In genomic region chr19:41837981-41838708, GRCh38 we compare ENCODE assay signal across 27 cellular contexts. TPM values are rescaled to one million over a fixed set of nuclear protein-coding genes. Genes with fewer than 3 reads are reported as not detected.
A peak's percentile ranks its signal among the peaks of the same experiment; 100 is the strongest.
DNase-seq lines count a peak whose midpoint lies in the region; ATAC-seq, FAIRE-seq and TF ChIP-seq lines count a peak whose summit lies in the region.
"Had no signal": no experiment of that assay in that cellular context is flagged by ENCODE, and none has a peak within 500 bp of the region (broad histone marks: within the 10 kb centered on the region; RNA-seq: fewer than 3 reads in every experiment).

No MANE protein-coding gene starts in this region.

- peak overlapping the region in 1 of 2 experiments; percentile 61; a peak in 2 of 4 replicates for H3K9ac ChIP-seq in K562 (ENCODE audit: insufficient read depth in 1 of 2, low read depth in 2 of 2, low read length in 2 of 2)
- H3K9ac ChIP-seq in trophoblast cell (ENCODE audit: low read length), result no peak overlapping the region
- H3K9ac ChIP-seq: BLaER1 treated with 17β-estradiol and CSF1 and Interleukin-3, amounts not matched to agents 10 nM and 100 nM had no signal

- POLR2A ChIA-PET in K562 (lab: Yijun Ruan, JAX), result interaction anchor here (0.6 to 3.1 kb wide), 3 partner anchors 12 to 22 kb away, joined by 3 to 14 read pairs (median 7); partner anchors contain the start of gene RPS19

- no peak overlapping the region for H3K27ac ChIP-seq in K562 (ENCODE audit: extremely low read depth, low read depth, low read length)
- H3K27ac ChIP-seq in lower lobe of right lung, result no peak overlapping the region
- no peak overlapping the region for H3K27ac ChIP-seq in trophoblast cell (ENCODE audit: low read depth, low read length)
- H3K27ac ChIP-seq: 22Rv1; BLaER1 treated with 17β-estradiol and CSF1 and Interleukin-3, amounts not matched to agents 10 nM and 100 nM had no signal

- H3K4me2 ChIP-seq in K562 (ENCODE audit: insufficient read depth, low read length) (no peak overlapping the region; the same call in 1 of the 2 replicates), trophoblast cell (ENCODE audit: low read length) (no peak overlapping the region)
- H3K4me2 ChIP-seq: GM23338 had no signal

- no peak overlapping the region for H2AK5ac ChIP-seq in trophoblast cell (ENCODE audit: low read length)

- H3K36me3 Mint-ChIP-seq in nephron progenitor cell (ENCODE audit: low read depth), result no peaks in the 10 kb centered on the region
- H3K36me3 Mint-ChIP-seq: CD14-positive monocyte; CD8-positive, alpha-beta memory T cell had no signal

- peak; percentile 50 for DNase-seq in activated effector memory CD4-positive, alpha-beta T cell treated with anti-CD3 and anti-CD28 coated beads, Interleukin-2, amount 50 U/mL, for 16 hours
- DNase-seq in activated effector memory CD4-positive, alpha-beta T cell treated with Interleukin-2 at 50 U/mL for 16 hours, result no peak
- DNase-seq in K562 (ENCODE audit: extremely low read depth in 1 of 4, low spot score in 3 of 4) (peak in 2 of 4 experiments; percentile 4 to 30), mesenteric fat pad (ENCODE audit: low spot score) (peak; percentile 64), GM13977 (ENCODE audit: low spot score) (no peak), nephron progenitor cell (no peak), lower lobe of right lung (no peak), trophoblast cell (no peak)
- DNase-seq: ACHN; AML-193; BE2C; CD4-positive, alpha-beta T cell; CD8-positive, alpha-beta memory T cell; DMS 273 treated with DMSO at 0.1 percent for 48 hours; DMS79; EL; GDM1; HCEC 1CT had no signal

- H3K4me3 ChIP-seq in K562 (no peak overlapping the region), lower lobe of right lung (no peak overlapping the region), trophoblast cell (ENCODE audit: low read depth, low read length) (no peak overlapping the region)
- H3K4me3 ChIP-seq: BLaER1 treated with 17β-estradiol and CSF1 and Interleukin-3, amounts not matched to agents 10 nM and 100 nM; GM12878; GM23338 had no signal

- H2AFZ ChIP-seq in K562 (ENCODE audit: low read depth, low read length) (no peak overlapping the region), trophoblast cell (ENCODE audit: insufficient read depth, low read length, poor library complexity) (no peak overlapping the region)

- CTCF ChIA-PET in K562 (lab: Yijun Ruan, JAX; ENCODE audit: low intra/inter-chr PET ratio), result interaction anchor here (0.7 kb wide), 1 partner anchor 115 kb away, joined by 4 read pairs; no protein-coding TSS in a partner anchor

- intact Hi-C loops in K562 (cut with micrococcal nuclease), result no loop called here
- intact Hi-C loops in lower lobe of right lung (cut with DNase I), result no loop called here

- H4K12ac ChIP-seq in trophoblast cell (ENCODE audit: low read depth, low read length), result no peak overlapping the region

- H4K8ac ChIP-seq in trophoblast cell (ENCODE audit: low read depth, low read length), result no peak overlapping the region

- 6% methylated on average over 13 of the region's 13 CpGs for WGBS in K562 (ENCODE audit: insufficient coverage, low coverage, missing lambda C conversion rate)
- no CpG with 5 or more reads among the region's 13 CpGs for WGBS in trophoblast cell (ENCODE audit: extremely low coverage, insufficient coverage, insufficient read length)

- H3K27ac Mint-ChIP-seq in nephron progenitor cell, result no peak overlapping the region
- H3K27ac Mint-ChIP-seq: CD4-positive, alpha-beta T cell; CD8-positive, alpha-beta memory T cell; GM23338 had no signal

- no peak overlapping the region for H3K23ac ChIP-seq in trophoblast cell (ENCODE audit: low read length)

- H3K9me1 ChIP-seq in K562 (ENCODE audit: control insufficient read depth, insufficient read depth, low read length), result no peaks in the 10 kb centered on the region

- no TSS peak for BruUV-seq in K562 (replicated peaks; lab: Mats Ljungman, UMichigan)

- no peak for FAIRE-seq in K562 (lab: Jason Lieb, UNC)
- FAIRE-seq: A204.1, D721Med, GM12878, GM18507, H54 had no signal

- no peak for TF ChIP-seq POLR2A in K562 (conservative IDR thresholded peaks at IDR 0.05)

- H3K9me3 Mint-ChIP-seq in nephron progenitor cell, result peaks cover 6% of the 10 kb centered on the region
- H3K9me3 Mint-ChIP-seq: CD14-positive monocyte; CD4-positive, alpha-beta T cell; CD8-positive, alpha-beta memory T cell; GM23338 had no signal

- H3K9me3 ChIP-seq in K562 (replicated peaks; ENCODE audit: control insufficient read depth, insufficient read depth, low read depth, low read length) (no peaks in the 10 kb centered on the region), lower lobe of right lung (no peaks in the 10 kb centered on the region), trophoblast cell (ENCODE audit: insufficient read depth, low read depth, low read length) (no peaks in the 10 kb centered on the region)
- H3K9me3 ChIP-seq: BLaER1 treated with 17β-estradiol and CSF1 and Interleukin-3, amounts not matched to agents 10 nM and 100 nM had no signal

- no peaks in the 10 kb centered on the region for H3K79me1 ChIP-seq in trophoblast cell (ENCODE audit: low read length)

- no peak overlapping the region for H2BK5ac ChIP-seq in trophoblast cell (ENCODE audit: low read depth, low read length, poor library complexity)

- peak; percentile 34 for ATAC-seq in K562
- ATAC-seq in lower lobe of right lung, result no peak
- ATAC-seq: GM12878, GM23338 had no signal

- no peak overlapping the region for H3K4ac ChIP-seq in trophoblast cell (ENCODE audit: low read depth, low read length)

- H3K36me3 ChIP-seq in K562 (ENCODE audit: control insufficient read depth, insufficient read depth, low read length) (no peaks in the 10 kb centered on the region), lower lobe of right lung (no peaks in the 10 kb centered on the region), trophoblast cell (ENCODE audit: control insufficient read depth in 1 of 2, insufficient read depth in 2 of 2, low read length in 2 of 2) (no peaks in the 10 kb centered on the region)
- H3K36me3 ChIP-seq: BE2C; BLaER1 treated with 17β-estradiol and CSF1 and Interleukin-3, amounts not matched to agents 10 nM and 100 nM had no signal

- TF ChIP-seq EP300 in K562 (IDR thresholded peaks at IDR 0.05; ENCODE audit: low read length), result no peak

- H3K14ac ChIP-seq in trophoblast cell (ENCODE audit: low read length), result no peak overlapping the region

- no peaks in the 10 kb centered on the region for H3K4me1 Mint-ChIP-seq in nephron progenitor cell
- H3K4me1 Mint-ChIP-seq: CD8-positive, alpha-beta memory T cell; GM23338 had no signal

- H2BK12ac ChIP-seq in trophoblast cell (ENCODE audit: low read length), result no peak overlapping the region

- in situ Hi-C loops in K562 (cut with MboI) (no loop called here), GM13977 (cut with MboI; ENCODE audit: low pct_unique_long_range_greater_than_20kb, low sequenced_read_pairs, unreplicated experiment) (no loop called here)

- H3K27me3 Mint-ChIP-seq in nephron progenitor cell (ENCODE audit: low read depth, poor library complexity), result peaks cover 41% of the 10 kb centered on the region

- H2BK120ac ChIP-seq in trophoblast cell (ENCODE audit: insufficient read depth, low read length, poor library complexity), result no peak overlapping the region

- no peak overlapping the region for H4K91ac ChIP-seq in trophoblast cell (ENCODE audit: low read depth, low read length)

- H3K4me1 ChIP-seq in K562 (replicated peaks in 1 of 2; ENCODE audit: control insufficient read depth in 2 of 2, insufficient read depth in 2 of 2, low read length in 2 of 2), result peaks cover 14 to 24% of the 10 kb centered on the region in 2 experiments; a peak in 3 of 5 replicates
- H3K4me1 ChIP-seq in lower lobe of right lung, result no peaks in the 10 kb centered on the region
- no peaks in the 10 kb centered on the region for H3K4me1 ChIP-seq in trophoblast cell (ENCODE audit: control insufficient read depth in 1 of 2, insufficient read depth in 2 of 2, low read length in 2 of 2)
- H3K4me1 ChIP-seq: BE2C had no signal

- no peak overlapping the region for H3K4me3 Mint-ChIP-seq in nephron progenitor cell
- H3K4me3 Mint-ChIP-seq: CD14-positive monocyte; CD4-positive, alpha-beta T cell; CD8-positive, alpha-beta memory T cell; GM23338 had no signal

- H3K27me3 ChIP-seq in K562 (ENCODE audit: control insufficient read depth in 2 of 2, insufficient read depth in 2 of 2, low read length in 2 of 2), result peaks cover 0 to 13% of the 10 kb centered on the region in 2 experiments; a peak in 4 of 5 replicates
- peaks cover 58% of the 10 kb centered on the region for H3K27me3 ChIP-seq in lower lobe of right lung (ENCODE audit: low read depth)
- no peaks in the 10 kb centered on the region for H3K27me3 ChIP-seq in trophoblast cell (ENCODE audit: insufficient read depth, low read length)
- H3K27me3 ChIP-seq: BLaER1 treated with 17β-estradiol and CSF1 and Interleukin-3, amounts not matched to agents 10 nM and 100 nM had no signal

- TF ChIP-seq CTCF in K562 (IDR thresholded peaks at IDR 0.05 in 2 of 3, conservative IDR thresholded peaks at IDR 0.05 in 1 of 3; ENCODE audit: insufficient read depth in 2 of 3, low read depth in 1 of 3, low read length in 3 of 3) (no peak), GM13977 (IDR thresholded peaks at IDR 0.05; ENCODE audit: extremely low read depth, insufficient read depth, missing control alignments) (no peak), nephron progenitor cell (IDR thresholded peaks at IDR 0.05) (no peak), lower lobe of right lung (IDR thresholded peaks at IDR 0.05) (no peak)

- no peak for TF ChIP-seq RAD21 in K562 (CRISPR knock-in tag; conservative IDR thresholded peaks at IDR 0.05 in 1 of 2, IDR thresholded peaks at IDR 0.05 in 1 of 2)

- H4K20me1 ChIP-seq in K562 (replicated peaks; ENCODE audit: control insufficient read depth, insufficient read depth, low read length), result 0 out of 2 replicates have a peak, but pooled peaks cover 2% of the 10 kb centered on the region
- H4K20me1 ChIP-seq: BLaER1 treated with 17β-estradiol and CSF1 and Interleukin-3, amounts not matched to agents 10 nM and 100 nM had no signal

- H3K79me2 ChIP-seq in K562 (ENCODE audit: control insufficient read depth, insufficient read depth, low read length) (no peaks in the 10 kb centered on the region), trophoblast cell (ENCODE audit: control insufficient read depth, insufficient read depth, low read length, poor library complexity) (no peaks in the 10 kb centered on the region)

- H3K18ac ChIP-seq in trophoblast cell (ENCODE audit: low read length), result no peak overlapping the region

RNA-seq across cellular contexts. Expression of gene LYPD4, which starts 6.3 kb away (rescaled TPM):
- total RNA-seq in K562 (2011; cell fraction: chromatin; rRNA removed; ENCODE audit: low replicate concordance), result not detected in 2 replicates
- total RNA-seq in K562 (2011; cell fraction: nucleolus; rRNA removed), result not detected in 2 replicates
- not detected in 2 replicates for total RNA-seq in K562 (2011; cell fraction: nucleoplasm; rRNA removed)
- total RNA-seq in K562 (2014; rRNA removed), result 0.29 TPM in 1 of 2 replicates, not detected in the other
- total RNA-seq in K562 (2014; rRNA removed; fragmentation: Illumina TruSeq; extraction: Trizol), result not detected in 2 replicates
- not detected in 2 replicates for total RNA-seq in K562 (2015; rRNA removed; fragmentation: Illumina TruSeq; extraction: Trizol)
- total RNA-seq in K562 (2021), result not detected in 2 replicates
- polyA plus RNA-seq in K562 (2011; rRNA removed), result not detected in 2 replicates
- 0.06 TPM in 1 of 2 replicates, not detected in the other for polyA plus RNA-seq in K562 (2011; cell fraction: cytosol; rRNA removed)
- polyA plus RNA-seq in K562 (2011; cell fraction: nucleus; rRNA removed), result not detected in 2 replicates
- 0.04 and 0.78 TPM in 2 replicates for polyA plus RNA-seq in K562 (2012)
- not detected in 2 replicates for polyA plus RNA-seq in K562 (2014; fragmentation: Illumina TruSeq; extraction: Trizol)
- polyA plus RNA-seq in K562 (2014; fragmentation: Nextera tagmentation; extraction: Ambion mirVana), result under 1 TPM in 1 of 2 experiments, not detected in 1; 0.11 TPM
- not detected in 2 replicates for polyA plus RNA-seq in K562 (2014; rRNA removed)
- polyA minus RNA-seq in K562 (2011; rRNA and poly(A)+ RNA removed), result not detected in 2 replicates
- not detected in 2 replicates for polyA minus RNA-seq in K562 (2011; cell fraction: cytosol; rRNA and poly(A)+ RNA removed)
- not detected in 2 replicates for polyA minus RNA-seq in K562 (2011; cell fraction: nucleus; rRNA and poly(A)+ RNA removed)
- total RNA-seq in mesenteric fat pad, result not detected
- not detected for total RNA-seq in lower lobe of right lung
- polyA plus RNA-seq in trophoblast cell (2013), result not detected in 2 replicates
- total RNA-seq: CD4-positive, alpha-beta T cell; CD8-positive, alpha-beta memory T cell; GM12878; GM23338 had no signal
- polyA plus RNA-seq: CD14-positive monocyte; CD8-positive, alpha-beta memory T cell; GM12878; GM23338 had no signal

RNA-seq across cellular contexts. Expression of gene DMRTC2, which starts 6.7 kb away (rescaled TPM):
- not detected in 2 replicates for total RNA-seq in K562 (2011; cell fraction: chromatin; rRNA removed; ENCODE audit: low replicate concordance)
- total RNA-seq in K562 (2011; cell fraction: nucleolus; rRNA removed), result not detected in 2 replicates
- not detected in 2 replicates for total RNA-seq in K562 (2011; cell fraction: nucleoplasm; rRNA removed)
- total RNA-seq in K562 (2014; rRNA removed) (not detected in 2 replicates), K562 (2014; rRNA removed; fragmentation: Illumina TruSeq; extraction: Trizol) (not detected in 2 replicates), K562 (2015; rRNA removed; fragmentation: Illumina TruSeq; extraction: Trizol) (not detected in 2 replicates), K562 (2021) (not detected in 2 replicates), mesenteric fat pad (not detected), lower lobe of right lung (not detected)
- polyA plus RNA-seq in K562 (2011; rRNA removed) (not detected in 2 replicates), K562 (2014; fragmentation: Illumina TruSeq; extraction: Trizol) (not detected in 2 replicates), K562 (2014; fragmentation: Nextera tagmentation; extraction: Ambion mirVana) (under 1 TPM in 1 of 2 experiments, not detected in 1; 0.03 TPM), K562 (2014; rRNA removed) (0.04 TPM in 1 of 2 replicates, not detected in the other)
- polyA plus RNA-seq in K562 (2011; cell fraction: cytosol; rRNA removed), result not detected in 2 replicates
- polyA plus RNA-seq in K562 (2011; cell fraction: nucleus; rRNA removed), result not detected in 2 replicates
- 0.03 TPM in 1 of 2 replicates, not detected in the other for polyA plus RNA-seq in K562 (2012)
- polyA minus RNA-seq in K562 (2011; rRNA and poly(A)+ RNA removed), result not detected in 2 replicates
- not detected in 2 replicates for polyA minus RNA-seq in K562 (2011; cell fraction: cytosol; rRNA and poly(A)+ RNA removed)
- not detected in 2 replicates for polyA minus RNA-seq in K562 (2011; cell fraction: nucleus; rRNA and poly(A)+ RNA removed)
- not detected in 2 replicates for polyA plus RNA-seq in trophoblast cell (2013)
- total RNA-seq: CD4-positive, alpha-beta T cell; CD8-positive, alpha-beta memory T cell; GM12878 had no signal
- polyA plus RNA-seq: CD14-positive monocyte; CD8-positive, alpha-beta memory T cell; GM12878; GM23338 had no signal

RNA-seq across cellular contexts. Expression of gene RPS19, which starts 21.9 kb away (rescaled TPM):
- total RNA-seq in K562 (2011; cell fraction: chromatin; rRNA removed; ENCODE audit: low replicate concordance), result 206 and 366 TPM in 2 replicates
- total RNA-seq in K562 (2011; cell fraction: nucleolus; rRNA removed), result 541 and 557 TPM in 2 replicates
- total RNA-seq in K562 (2011; cell fraction: nucleoplasm; rRNA removed), result 534 and 889 TPM in 2 replicates
- total RNA-seq in K562 (2014; rRNA removed) (2,281 and 2,654 TPM in 2 replicates), K562 (2014; rRNA removed; fragmentation: Illumina TruSeq; extraction: Trizol) (2,194 and 2,528 TPM in 2 replicates), K562 (2015; rRNA removed; fragmentation: Illumina TruSeq; extraction: Trizol) (2,976 and 3,114 TPM in 2 replicates), K562 (2021) (3,020 and 3,167 TPM in 2 replicates), mesenteric fat pad (1,067 TPM), lower lobe of right lung (1,736 TPM)
- polyA plus RNA-seq in K562 (2011; rRNA removed) (1,964 and 2,381 TPM in 2 replicates), K562 (2014; fragmentation: Illumina TruSeq; extraction: Trizol) (2,057 and 2,080 TPM in 2 replicates), K562 (2014; fragmentation: Nextera tagmentation; extraction: Ambion mirVana) (1,000 to 10,000 TPM; 3,130 to 3,408 TPM), K562 (2014; rRNA removed) (1,986 and 2,747 TPM in 2 replicates)
- 4,557 and 6,735 TPM in 2 replicates for polyA plus RNA-seq in K562 (2011; cell fraction: cytosol; rRNA removed)
- 550 and 673 TPM in 2 replicates for polyA plus RNA-seq in K562 (2011; cell fraction: nucleus; rRNA removed)
- polyA plus RNA-seq in K562 (2012), result 3,411 and 3,853 TPM in 2 replicates
- polyA minus RNA-seq in K562 (2011; rRNA and poly(A)+ RNA removed), result 324 and 393 TPM in 2 replicates
- polyA minus RNA-seq in K562 (2011; cell fraction: cytosol; rRNA and poly(A)+ RNA removed), result 1,276 and 1,752 TPM in 2 replicates
- 176 and 348 TPM in 2 replicates for polyA minus RNA-seq in K562 (2011; cell fraction: nucleus; rRNA and poly(A)+ RNA removed)
- 2,902 and 2,904 TPM in 2 replicates for polyA plus RNA-seq in trophoblast cell (2013)

RNA-seq across cellular contexts. Expression of gene CD79A, which starts 38.9 kb away (rescaled TPM):
- 0.23 TPM in 1 of 2 replicates, not detected in the other for total RNA-seq in K562 (2011; cell fraction: chromatin; rRNA removed; ENCODE audit: low replicate concordance)
- 0.33 and 0.53 TPM in 2 replicates for total RNA-seq in K562 (2011; cell fraction: nucleolus; rRNA removed)
- total RNA-seq in K562 (2011; cell fraction: nucleoplasm; rRNA removed), result not detected in 2 replicates
- total RNA-seq in K562 (2014; rRNA removed), result not detected in 2 replicates
- not detected in 2 replicates for total RNA-seq in K562 (2014; rRNA removed; fragmentation: Illumina TruSeq; extraction: Trizol)
- total RNA-seq in K562 (2015; rRNA removed; fragmentation: Illumina TruSeq; extraction: Trizol), result 0.11 and 0.19 TPM in 2 replicates
- total RNA-seq in K562 (2021), result 0.38 and 0.42 TPM in 2 replicates
- polyA plus RNA-seq in K562 (2011; rRNA removed), result 0.10 and 0.37 TPM in 2 replicates
- polyA plus RNA-seq in K562 (2011; cell fraction: cytosol; rRNA removed), result 0.42 and 0.46 TPM in 2 replicates
- 0.17 and 0.28 TPM in 2 replicates for polyA plus RNA-seq in K562 (2011; cell fraction: nucleus; rRNA removed)
- polyA plus RNA-seq in K562 (2012), result 0.21 and 0.30 TPM in 2 replicates
- polyA plus RNA-seq in K562 (2014; fragmentation: Illumina TruSeq; extraction: Trizol), result 0.22 TPM in 1 of 2 replicates, not detected in the other
- under 1 TPM in 1 of 2 experiments, not detected in 1; 0.04 TPM for polyA plus RNA-seq in K562 (2014; fragmentation: Nextera tagmentation; extraction: Ambion mirVana)
- polyA plus RNA-seq in K562 (2014; rRNA removed), result 0.72 TPM in 1 of 2 replicates, not detected in the other
- not detected in 2 replicates for polyA minus RNA-seq in K562 (2011; rRNA and poly(A)+ RNA removed)
- polyA minus RNA-seq in K562 (2011; cell fraction: cytosol; rRNA and poly(A)+ RNA removed), result not detected in 2 replicates
- polyA minus RNA-seq in K562 (2011; cell fraction: nucleus; rRNA and poly(A)+ RNA removed), result not detected in 2 replicates
- 0.61 TPM for total RNA-seq in mesenteric fat pad
- total RNA-seq in lower lobe of right lung, result 1.2 TPM
- polyA plus RNA-seq in trophoblast cell (2013), result 0.17 and 0.31 TPM in 2 replicates
- total RNA-seq: GM23338 had no signal

RNA-seq across cellular contexts. Expression of gene CEACAM3, which starts 41.8 kb away (rescaled TPM):
- not detected in 2 replicates for total RNA-seq in K562 (2011; cell fraction: chromatin; rRNA removed; ENCODE audit: low replicate concordance)
- not detected in 2 replicates for total RNA-seq in K562 (2011; cell fraction: nucleolus; rRNA removed)
- not detected in 2 replicates for total RNA-seq in K562 (2011; cell fraction: nucleoplasm; rRNA removed)
- total RNA-seq in K562 (2014; rRNA removed) (not detected in 2 replicates), K562 (2014; rRNA removed; fragmentation: Illumina TruSeq; extraction: Trizol) (not detected in 2 replicates), K562 (2015; rRNA removed; fragmentation: Illumina TruSeq; extraction: Trizol) (not detected in 2 replicates), K562 (2021) (not detected in 2 replicates), mesenteric fat pad (1.6 TPM), lower lobe of right lung (4.3 TPM)
- polyA plus RNA-seq in K562 (2011; rRNA removed) (not detected in 2 replicates), K562 (2014; fragmentation: Illumina TruSeq; extraction: Trizol) (not detected in 2 replicates), K562 (2014; fragmentation: Nextera tagmentation; extraction: Ambion mirVana) (not detected), K562 (2014; rRNA removed) (not detected in 2 replicates)
- polyA plus RNA-seq in K562 (2011; cell fraction: cytosol; rRNA removed), result not detected in 2 replicates
- not detected in 2 replicates for polyA plus RNA-seq in K562 (2011; cell fraction: nucleus; rRNA removed)
- polyA plus RNA-seq in K562 (2012), result not detected in 2 replicates
- not detected in 2 replicates for polyA minus RNA-seq in K562 (2011; rRNA and poly(A)+ RNA removed)
- not detected in 2 replicates for polyA minus RNA-seq in K562 (2011; cell fraction: cytosol; rRNA and poly(A)+ RNA removed)
- not detected in 2 replicates for polyA minus RNA-seq in K562 (2011; cell fraction: nucleus; rRNA and poly(A)+ RNA removed)
- not detected in 2 replicates for polyA plus RNA-seq in trophoblast cell (2013)
- total RNA-seq: CD4-positive, alpha-beta T cell; CD8-positive, alpha-beta memory T cell; GM12878; GM23338 had no signal
- polyA plus RNA-seq: CD8-positive, alpha-beta memory T cell; GM12878; GM23338 had no signal

Comparison
In these comparisons a context has a peak if more than half of its experiments do, and no peak if none do; other contexts are left out.
1. DNase-seq: peak in activated effector memory CD4-positive, alpha-beta T cell treated with anti-CD3 and anti-CD28 coated beads, Interleukin-2, amount 50 U/mL, for 16 hours (single experiment) and mesenteric fat pad (single experiment); none in activated effector memory CD4-positive, alpha-beta T cell treated with Interleukin-2 at 50 U/mL for 16 hours (single experiment), GM13977 (single experiment), nephron progenitor cell (single experiment), lower lobe of right lung (single experiment) and trophoblast cell (0 of 2).